Comparison of ENCODE assay signal across 1 cellular context in genomic region chr1:155273134-155273982, GRCh38.
TF ChIP-seq lines count a peak whose summit lies in the region.

Gene CLK2 (minus strand): TSS chr1:155273504. CDS start chr1:155270977, 2,527 bp downstream.

TF ChIP-seq in K562, 482 proteins besides CTCF, POLR2A, EP300 and RAD21 (continued from another document and continues in another):
- TF ChIP-seq CHD2 (IDR thresholded peaks at IDR 0.05; ENCODE audit: low read depth, low read length), result no peak
- TF ChIP-seq ZBTB11 (CRISPR knock-in tag; IDR thresholded peaks at IDR 0.05), result peak in 1 of 3 experiments; percentile 59; a peak in 1 of 6 replicates
- no peak for TF ChIP-seq TAL1 (IDR thresholded peaks at IDR 0.05)
- no peak for TF ChIP-seq MYNN (IDR thresholded peaks at IDR 0.05)
- no peak for TF ChIP-seq MYNN (CRISPR knock-in tag; IDR thresholded peaks at IDR 0.05)
- TF ChIP-seq C11orf30 (IDR thresholded peaks at IDR 0.05; ENCODE audit: low read depth), result peak; percentile 66; the same call in 1 of the 2 replicates
- TF ChIP-seq PRMT5 (CRISPR knock-in tag; IDR thresholded peaks at IDR 0.05), result no peak
- TF ChIP-seq ZNF263 (CRISPR knock-in tag; IDR thresholded peaks at IDR 0.05; ENCODE audit: borderline replicate concordance), result no peak; the same call in 1 of the 2 replicates
- no peak for TF ChIP-seq THRA (IDR thresholded peaks at IDR 0.05)
- TF ChIP-seq GABPA (tag; conservative IDR thresholded peaks at IDR 0.05; ENCODE audit: low read depth), result peak; percentile 77
- TF ChIP-seq ZNF316 (IDR thresholded peaks at IDR 0.05), result no peak
- TF ChIP-seq THAP7 (CRISPR knock-in tag; IDR thresholded peaks at IDR 0.05), result no peak
- no peak for TF ChIP-seq PHB (CRISPR knock-in tag; IDR thresholded peaks at IDR 0.05)
- TF ChIP-seq ZNF212 (CRISPR knock-in tag; IDR thresholded peaks at IDR 0.05), result no peak
- TF ChIP-seq ARID3B (CRISPR knock-in tag; IDR thresholded peaks at IDR 0.05; ENCODE audit: borderline replicate concordance), result no peak
- peak; percentile 60 for TF ChIP-seq ZBTB33 (CRISPR knock-in tag; IDR thresholded peaks at IDR 0.05)
- no peak for TF ChIP-seq HIVEP1 (CRISPR knock-in tag; IDR thresholded peaks at IDR 0.05)
- no peak for TF ChIP-seq TSC22D4 (tag; IDR thresholded peaks at IDR 0.05)
- TF ChIP-seq ZNF668 (CRISPR knock-in tag; IDR thresholded peaks at IDR 0.05), result no peak
- no peak for TF ChIP-seq ZBTB17 (CRISPR knock-in tag; IDR thresholded peaks at IDR 0.05)
- peak; percentile 43 for TF ChIP-seq TAF9B (IDR thresholded peaks at IDR 0.05; ENCODE audit: partially characterized antibody)
- no peak for TF ChIP-seq CAMTA2 (CRISPR knock-in tag; conservative IDR thresholded peaks at IDR 0.05)
- TF ChIP-seq CLOCK (CRISPR knock-in tag; IDR thresholded peaks at IDR 0.05; ENCODE audit: borderline replicate concordance), result no peak
- TF ChIP-seq NCOR1 (IDR thresholded peaks at IDR 0.05), result no peak
- no peak for TF ChIP-seq FOXJ3 (CRISPR knock-in tag; IDR thresholded peaks at IDR 0.05)
- no peak for TF ChIP-seq RFX5 (IDR thresholded peaks at IDR 0.05; ENCODE audit: low read depth, low read length)
- TF ChIP-seq HNRNPUL1 (IDR thresholded peaks at IDR 0.05; ENCODE audit: low read length), result no peak
- no peak for TF ChIP-seq ZNF445 (CRISPR knock-in tag; IDR thresholded peaks at IDR 0.05; ENCODE audit: low read depth)
- no peak for TF ChIP-seq SREBF2 (CRISPR knock-in tag; IDR thresholded peaks at IDR 0.05)
- TF ChIP-seq GTF2A2 (tag; IDR thresholded peaks at IDR 0.05), result no peak
- no peak for TF ChIP-seq ZNF217 (CRISPR knock-in tag; IDR thresholded peaks at IDR 0.05)
- TF ChIP-seq ZBTB49 (CRISPR knock-in tag; IDR thresholded peaks at IDR 0.05; ENCODE audit: borderline replicate concordance), result no peak
- no peak for TF ChIP-seq ZBTB1 (CRISPR knock-in tag; IDR thresholded peaks at IDR 0.05; ENCODE audit: borderline replicate concordance, low read depth)
- peak; percentile 82 for TF ChIP-seq SPI1 (IDR thresholded peaks at IDR 0.05; ENCODE audit: borderline replicate concordance, low read depth, low read length)
- TF ChIP-seq ZBTB5 (IDR thresholded peaks at IDR 0.05), result no peak
- TF ChIP-seq FOXM1 (IDR thresholded peaks at IDR 0.05; ENCODE audit: low read depth), result no peak
- no peak for TF ChIP-seq FOXM1 (CRISPR knock-in tag; IDR thresholded peaks at IDR 0.05; ENCODE audit: low read depth)
- TF ChIP-seq ZSCAN32 (CRISPR knock-in tag; IDR thresholded peaks at IDR 0.05), result no peak
- no peak for TF ChIP-seq ELK3 (CRISPR knock-in tag; IDR thresholded peaks at IDR 0.05)
- peak; percentile 47 for TF ChIP-seq CHD1 (IDR thresholded peaks at IDR 0.05; ENCODE audit: low read length)
- peak; percentile 92 to 97 for TF ChIP-seq E2F6 (IDR thresholded peaks at IDR 0.05; ENCODE audit: borderline replicate concordance in 1 of 2, extremely low read depth in 1 of 2, insufficient read depth in 1 of 2, insufficient read length in 1 of 2, low read depth in 1 of 2, low read length in 1 of 2, poor library complexity in 1 of 2, severe bottlenecking in 1 of 2)
- TF ChIP-seq MITF (IDR thresholded peaks at IDR 0.05), result no peak
